1 cellular context compared by ENCODE assay signal in the genomic region with DNA sequence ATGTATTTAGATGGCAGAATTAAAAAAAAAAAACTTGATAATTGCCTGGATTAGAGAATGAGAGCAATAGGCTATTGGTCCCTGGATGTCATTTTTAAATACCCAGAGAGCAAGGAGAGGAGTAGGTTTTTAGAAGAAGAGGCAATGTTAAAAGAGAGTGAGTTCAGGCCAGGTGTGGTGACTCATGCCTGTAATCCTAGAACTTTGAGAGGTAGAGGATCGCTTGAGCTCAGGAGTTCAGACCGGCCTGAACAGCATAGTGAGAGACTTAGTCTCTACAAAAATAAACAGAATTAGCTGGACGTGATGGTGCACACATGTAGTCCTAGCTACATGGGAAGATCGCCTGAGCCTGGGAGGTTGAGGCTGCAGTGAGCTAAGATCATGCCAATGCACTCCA.
TF ChIP-seq lines count a peak whose summit lies in the region.

No MANE protein-coding gene starts in this region.

TF ChIP-seq in K562, 482 proteins besides CTCF, POLR2A, EP300 and RAD21:
- TF ChIP-seq, protein P1, sequence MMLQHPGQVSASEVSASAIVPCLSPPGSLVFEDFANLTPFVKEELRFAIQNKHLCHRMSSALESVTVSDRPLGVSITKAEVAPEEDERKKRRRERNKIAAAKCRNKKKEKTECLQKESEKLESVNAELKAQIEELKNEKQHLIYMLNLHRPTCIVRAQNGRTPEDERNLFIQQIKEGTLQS (IDR thresholded peaks at IDR 0.05), result peak; percentile 66
- TF ChIP-seq, protein P1 (CRISPR knock-in tag; conservative IDR thresholded peaks at IDR 0.05), result no peak
- TF ChIP-seq ZNF23 (CRISPR knock-in tag; IDR thresholded peaks at IDR 0.05), result no peak
- no peak for TF ChIP-seq TAF7 (tag; IDR thresholded peaks at IDR 0.05)
- TF ChIP-seq FOSL1 (tag; conservative IDR thresholded peaks at IDR 0.05), result peak; percentile 37; the same call in 1 of the 2 replicates
- peak; percentile 54; the same call in 1 of the 2 replicates for TF ChIP-seq JUND (IDR thresholded peaks at IDR 0.05; ENCODE audit: borderline replicate concordance, low read depth, low read length)
- no peak for TF ChIP-seq JUND (tag; IDR thresholded peaks at IDR 0.05; ENCODE audit: borderline replicate concordance, low read depth, low read length)
TF ChIP-seq in K562: peak in this region for 3.
